Comparison of ENCODE assay signal across 8 cellular contexts in the genomic region with DNA sequence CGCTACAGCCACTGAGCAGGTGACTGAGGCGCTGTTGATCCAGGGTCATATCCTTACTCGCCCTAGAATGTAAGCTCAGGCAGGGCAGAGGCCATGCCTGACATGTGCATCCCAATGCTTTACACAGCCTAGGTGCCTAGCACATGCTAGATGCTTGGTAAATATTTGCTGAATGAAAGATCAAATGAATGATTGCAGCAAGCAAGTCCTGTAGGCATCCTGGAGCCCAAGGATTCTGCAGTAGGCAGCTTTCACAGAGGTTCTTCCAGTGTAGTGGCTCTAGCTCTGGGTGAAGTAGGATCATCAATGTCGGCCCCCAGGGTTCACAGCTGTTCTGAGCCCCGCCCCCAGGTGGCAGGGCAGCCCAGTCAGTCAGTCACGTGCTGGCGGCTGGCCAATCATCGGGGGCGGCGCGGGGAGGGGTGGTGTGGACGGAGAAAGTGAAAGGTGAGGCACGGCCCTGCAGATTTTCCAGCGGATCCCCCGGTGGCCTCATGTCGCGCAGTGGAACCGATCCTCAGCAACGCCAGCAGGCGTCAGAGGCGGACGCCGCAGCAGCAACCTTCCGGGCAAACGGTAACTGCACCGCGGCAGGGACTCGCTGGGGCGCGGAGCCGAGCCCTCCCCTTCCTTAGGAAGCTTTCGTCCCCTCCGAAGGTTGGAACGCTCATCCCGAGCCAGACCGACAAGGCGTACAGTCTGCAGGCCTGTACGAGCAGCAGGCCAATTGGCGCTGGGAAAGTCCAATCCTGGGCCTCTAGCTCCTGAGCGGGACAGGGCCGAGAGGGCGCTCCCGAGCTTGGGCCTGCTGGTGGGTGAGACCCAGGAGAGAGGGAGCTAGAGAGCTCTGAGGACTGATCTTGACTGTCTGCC. TPM values are rescaled to one million over a fixed set of nuclear protein-coding genes. Genes with fewer than 3 reads are reported as not detected.
DNase-seq lines count a peak whose midpoint lies in the region; ATAC-seq and TF ChIP-seq lines count a peak whose summit lies in the region.

Gene GALT, plus strand, starts transcription at position 465 of the 873 bp plus-strand sequence. Its CDS starts 30 bp downstream, at position 495.

- no peaks in the 10 kb centered on the region for H3K27me3 ChIP-seq in DND-41 (ENCODE audit: insufficient read depth, low read length, poor library complexity)
- H3K27me3 ChIP-seq in KMS-11 (ENCODE audit: insufficient read depth, low read depth) = no peaks in the 10 kb centered on the region
- H3K27me3 ChIP-seq in Peyer's patch = no peaks in the 10 kb centered on the region
- H3K27me3 ChIP-seq in esophagus squamous epithelium = no peaks in the 10 kb centered on the region

- peaks cover 31% of the 10 kb centered on the region for H3K36me3 ChIP-seq in DND-41 (ENCODE audit: insufficient read depth, low read length)
- no peaks in the 10 kb centered on the region for H3K36me3 ChIP-seq in KMS-11 (ENCODE audit: insufficient read depth)
- peaks cover 0 to 25% (median 0%) of the 10 kb centered on the region in 3 donors for H3K36me3 ChIP-seq in Peyer's patch
- H3K36me3 ChIP-seq in esophagus squamous epithelium = peaks cover 0 to 21% (median 3%) of the 10 kb centered on the region in 3 donors

- intact Hi-C loops in esophagus squamous epithelium (cut with DNase I) = no loop called here

- H3K4me3 Mint-ChIP-seq in naive B cell = peak within 1 kb of the TSS; percentile 86 to 96 (median 92)
- peak within 1 kb of the TSS; percentile 89 for H3K4me3 Mint-ChIP-seq in stimulated activated effector memory CD8-positive, alpha-beta T cell treated with anti-CD3 and anti-CD28 coated beads, Interleukin-12 subunit alpha, Interleukin-12 subunit beta, amount 100 ng/mL, for 72 hours

- H3K27me3 Mint-ChIP-seq in naive B cell = no peaks in the 10 kb centered on the region

- TF ChIP-seq CTCF in DND-41 (IDR thresholded peaks at IDR 0.05; ENCODE audit: borderline replicate concordance, extremely low read depth, low read length, poor library complexity, severe bottlenecking) (peak; percentile 56), KMS-11 (conservative IDR thresholded peaks at IDR 0.05; ENCODE audit: low read depth, low read length) (peak; percentile 58), Peyer's patch (IDR thresholded peaks at IDR 0.05) (peak in 4 of 6 experiments; percentile 1 to 54 (median 26)), esophagus squamous epithelium (IDR thresholded peaks at IDR 0.05) (peak; percentile 18 to 56 (median 36))

- H3K36me3 Mint-ChIP-seq in naive B cell = peaks cover 5 to 13% of the 10 kb centered on the region in 2 donors
- H3K36me3 Mint-ChIP-seq in stimulated activated effector memory CD8-positive, alpha-beta T cell treated with anti-CD3 and anti-CD28 coated beads, Interleukin-12 subunit alpha, Interleukin-12 subunit beta, amount 100 ng/mL, for 72 hours = peaks cover 34% of the 10 kb centered on the region

- ATAC-seq in DND-41 (ENCODE audit: insufficient read depth, low read depth) (peak; percentile 87), GM21737 (IDR thresholded peaks at IDR 0.05; ENCODE audit: unreplicated experiment) (peak; percentile 89), naive B cell (ENCODE audit: low read depth in 2 of 2) (peak; percentile 95)
- ATAC-seq in stimulated activated effector memory CD8-positive, alpha-beta T cell treated with anti-CD3 and anti-CD28 coated beads, Interleukin-12 subunit alpha, Interleukin-12 subunit beta, amount 100 ng/mL, for 72 hours = peak; percentile 89

- H3K27ac ChIP-seq in DND-41 (ENCODE audit: low read length) = peak within 1 kb of the TSS; percentile 87
- H3K27ac ChIP-seq in KMS-11 = peak within 1 kb of the TSS; percentile 48
- peak within 1 kb of the TSS; percentile 75 to 94 (median 88) for H3K27ac ChIP-seq in Peyer's patch
- peak within 1 kb of the TSS; percentile 76 to 92 (median 88) for H3K27ac ChIP-seq in esophagus squamous epithelium

- H3K79me2 ChIP-seq in DND-41 (ENCODE audit: insufficient read depth, low read length) = peaks cover 16% of the 10 kb centered on the region
- peaks cover 11% of the 10 kb centered on the region; the same call in 1 of the 2 replicates for H3K79me2 ChIP-seq in KMS-11 (ENCODE audit: insufficient read depth, low read depth)

- H4K20me1 ChIP-seq in DND-41 (ENCODE audit: insufficient read depth, low read length) (0 out of 2 replicates have a peak, but pooled peaks cover 3% of the 10 kb centered on the region), KMS-11 (ENCODE audit: insufficient read depth) (no peaks in the 10 kb centered on the region)

- H3K4me3 ChIP-seq in DND-41 (ENCODE audit: low read depth in 1 of 2, low read length in 2 of 2) = peak within 1 kb of the TSS; percentile 59 to 96; a peak in 3 of 4 replicates
- no peak within 1 kb of the TSS for H3K4me3 ChIP-seq in KMS-11 (IDR thresholded peaks at IDR 0.05; ENCODE audit: insufficient read depth, low read depth, low read length)
- peak within 1 kb of the TSS; percentile 69 to 83 (median 78) for H3K4me3 ChIP-seq in Peyer's patch
- H3K4me3 ChIP-seq in esophagus squamous epithelium = peak within 1 kb of the TSS; percentile 54 to 80 (median 78)

- H3K4me1 ChIP-seq in DND-41 (ENCODE audit: insufficient read depth, low read length) (peaks cover 26% of the 10 kb centered on the region), KMS-11 (ENCODE audit: low read depth, poor library complexity, severe bottlenecking) (peaks cover 31% of the 10 kb centered on the region), Peyer's patch (peaks cover 0 to 28% (median 14%) of the 10 kb centered on the region in 4 donors), esophagus squamous epithelium (peaks cover 18 to 40% (median 18%) of the 10 kb centered on the region in 3 donors)

- WGBS in esophagus squamous epithelium, 2 donors = 10 to 16% methylated on average over 14 to 17 of the region's 43 CpGs

- H2AFZ ChIP-seq in DND-41 (ENCODE audit: low read depth, low read length) (peak within 1 kb of the TSS; percentile 94), KMS-11 (ENCODE audit: low read depth) (peak within 1 kb of the TSS; percentile 92)

- H3K9ac ChIP-seq in DND-41 (ENCODE audit: low read depth, low read length) = peak within 1 kb of the TSS; percentile 77
- H3K9ac ChIP-seq in KMS-11 = peak within 1 kb of the TSS; percentile 67

- DNase-seq in DND-41 = peak; percentile 95
- peak; percentile 99 to 100 (median 99) for DNase-seq in Peyer's patch
- peak; percentile 92 for DNase-seq in activated T-helper 1 cell treated with Interleukin-2 at 50 U/mL for 16 hours (ENCODE audit: low read depth)
- DNase-seq in esophagus squamous epithelium (lab: John Stamatoyannopoulos, UW) = peak; percentile 68
- peak; percentile 90 for DNase-seq in naive B cell
- peak; percentile 91 to 99 for DNase-seq in stimulated activated effector memory CD8-positive, alpha-beta T cell treated with anti-CD3 and anti-CD28 coated beads, Interleukin-12 subunit alpha, Interleukin-12 subunit beta, amount 100 ng/mL, for 72 hours (ENCODE audit: low spot score in 2 of 2)

- H3K4me2 ChIP-seq in DND-41 (ENCODE audit: insufficient read depth, low read length) (peak within 1 kb of the TSS; percentile 98), KMS-11 (peak within 1 kb of the TSS; percentile 95)

- no peaks in the 10 kb centered on the region for H3K9me3 Mint-ChIP-seq in naive B cell
- no peaks in the 10 kb centered on the region for H3K9me3 Mint-ChIP-seq in stimulated activated effector memory CD8-positive, alpha-beta T cell treated with anti-CD3 and anti-CD28 coated beads, Interleukin-12 subunit alpha, Interleukin-12 subunit beta, amount 100 ng/mL, for 72 hours

- H3K27ac Mint-ChIP-seq in naive B cell = peak within 1 kb of the TSS; percentile 44 to 93 (median 78)
- peak within 1 kb of the TSS; percentile 85 for H3K27ac Mint-ChIP-seq in stimulated activated effector memory CD8-positive, alpha-beta T cell treated with anti-CD3 and anti-CD28 coated beads, Interleukin-12 subunit alpha, Interleukin-12 subunit beta, amount 100 ng/mL, for 72 hours

- peak; percentile 65 to 77 for TF ChIP-seq POLR2A in Peyer's patch (IDR thresholded peaks at IDR 0.05)
- peak in 2 of 4 donors; percentile 20 to 23 for TF ChIP-seq POLR2A in esophagus squamous epithelium (IDR thresholded peaks at IDR 0.05)

- H3K9me3 ChIP-seq in DND-41 (ENCODE audit: insufficient read depth, low read length, severe bottlenecking) = no peaks in the 10 kb centered on the region
- H3K9me3 ChIP-seq in Peyer's patch = no peaks in the 10 kb centered on the region
- no peaks in the 10 kb centered on the region for H3K9me3 ChIP-seq in esophagus squamous epithelium

- peaks cover 17 to 35% (median 20%) of the 10 kb centered on the region in 3 donors for H3K4me1 Mint-ChIP-seq in naive B cell
- peaks cover 41% of the 10 kb centered on the region for H3K4me1 Mint-ChIP-seq in stimulated activated effector memory CD8-positive, alpha-beta T cell treated with anti-CD3 and anti-CD28 coated beads, Interleukin-12 subunit alpha, Interleukin-12 subunit beta, amount 100 ng/mL, for 72 hours

RNA-seq across cellular contexts. Expression of gene GALT, which starts in this region (rescaled TPM):
- total RNA-seq in Peyer's patch (100 to 1,000 TPM; 111 to 310 (median 185) TPM), esophagus squamous epithelium (10 to 100 TPM; 10.3 to 28.4 (median 14.1) TPM)
- polyA plus RNA-seq in naive B cell (ENCODE audit: low read depth in 6 of 6) = 10 to 100 TPM; 29.1 to 51.1 (median 36.3) TPM
